Comparison of ENCODE assay signal across 1 cellular context in genomic region chr12:47079894-47080724, GRCh38.
TF ChIP-seq lines count a peak whose summit lies in the region.

Gene AMIGO2 (minus strand): TSS chr12:47079959. CDS start chr12:47079002, 957 bp downstream.

TF ChIP-seq in K562, 482 proteins besides CTCF, POLR2A, EP300 and RAD21 (continued from another document):
- TF ChIP-seq CREB5 (CRISPR knock-in tag; IDR thresholded peaks at IDR 0.05) (no peak), IRF9 (tag; IDR thresholded peaks at IDR 0.05) (no peak), ZNF445 (CRISPR knock-in tag; IDR thresholded peaks at IDR 0.05; ENCODE audit: low read depth) (no peak), MAX (CRISPR knock-in tag; IDR thresholded peaks at IDR 0.05) (no peak), ZNF561 (CRISPR knock-in tag; conservative IDR thresholded peaks at IDR 0.05) (no peak), NRF1 (conservative IDR thresholded peaks at IDR 0.05 in 1 of 2, IDR thresholded peaks at IDR 0.05 in 1 of 2) (no peak), HDAC8 (tag; IDR thresholded peaks at IDR 0.05) (no peak), MYNN (IDR thresholded peaks at IDR 0.05) (no peak), MYNN (CRISPR knock-in tag; IDR thresholded peaks at IDR 0.05) (no peak), ZNF696 (CRISPR knock-in tag; conservative IDR thresholded peaks at IDR 0.05) (no peak), KLF6 (CRISPR knock-in tag; IDR thresholded peaks at IDR 0.05; ENCODE audit: borderline replicate concordance) (no peak), CHD1 (IDR thresholded peaks at IDR 0.05; ENCODE audit: low read length) (no peak), MTA3 (IDR thresholded peaks at IDR 0.05; ENCODE audit: borderline replicate concordance) (no peak), ARID4B (CRISPR knock-in tag; IDR thresholded peaks at IDR 0.05) (no peak), BMI1 (IDR thresholded peaks at IDR 0.05; ENCODE audit: low read length) (no peak), ZBTB7A (IDR thresholded peaks at IDR 0.05; ENCODE audit: borderline replicate concordance, control insufficient read depth, low read depth, low read length) (peak; percentile 64; the same call in 1 of the 2 replicates), ZNF766 (CRISPR knock-in tag; conservative IDR thresholded peaks at IDR 0.05) (no peak)
- TF ChIP-seq, protein P1, sequence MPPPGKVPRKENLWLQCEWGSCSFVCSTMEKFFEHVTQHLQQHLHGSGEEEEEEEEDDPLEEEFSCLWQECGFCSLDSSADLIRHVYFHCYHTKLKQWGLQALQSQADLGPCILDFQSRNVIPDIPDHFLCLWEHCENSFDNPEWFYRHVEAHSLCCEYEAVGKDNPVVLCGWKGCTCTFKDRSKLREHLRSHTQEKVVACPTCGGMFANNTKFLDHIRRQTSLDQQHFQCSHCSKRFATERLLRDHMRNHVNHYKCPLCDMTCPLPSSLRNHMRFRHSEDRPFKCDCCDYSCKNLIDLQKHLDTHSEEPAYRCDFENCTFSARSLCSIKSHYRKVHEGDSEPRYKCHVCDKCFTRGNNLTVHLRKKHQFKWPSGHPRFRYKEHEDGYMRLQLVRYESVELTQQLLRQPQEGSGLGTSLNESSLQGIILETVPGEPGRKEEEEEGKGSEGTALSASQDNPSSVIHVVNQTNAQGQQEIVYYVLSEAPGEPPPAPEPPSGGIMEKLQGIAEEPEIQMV (tag; conservative IDR thresholded peaks at IDR 0.05; ENCODE audit: low read depth), result no peak
- TF ChIP-seq, protein P2, sequence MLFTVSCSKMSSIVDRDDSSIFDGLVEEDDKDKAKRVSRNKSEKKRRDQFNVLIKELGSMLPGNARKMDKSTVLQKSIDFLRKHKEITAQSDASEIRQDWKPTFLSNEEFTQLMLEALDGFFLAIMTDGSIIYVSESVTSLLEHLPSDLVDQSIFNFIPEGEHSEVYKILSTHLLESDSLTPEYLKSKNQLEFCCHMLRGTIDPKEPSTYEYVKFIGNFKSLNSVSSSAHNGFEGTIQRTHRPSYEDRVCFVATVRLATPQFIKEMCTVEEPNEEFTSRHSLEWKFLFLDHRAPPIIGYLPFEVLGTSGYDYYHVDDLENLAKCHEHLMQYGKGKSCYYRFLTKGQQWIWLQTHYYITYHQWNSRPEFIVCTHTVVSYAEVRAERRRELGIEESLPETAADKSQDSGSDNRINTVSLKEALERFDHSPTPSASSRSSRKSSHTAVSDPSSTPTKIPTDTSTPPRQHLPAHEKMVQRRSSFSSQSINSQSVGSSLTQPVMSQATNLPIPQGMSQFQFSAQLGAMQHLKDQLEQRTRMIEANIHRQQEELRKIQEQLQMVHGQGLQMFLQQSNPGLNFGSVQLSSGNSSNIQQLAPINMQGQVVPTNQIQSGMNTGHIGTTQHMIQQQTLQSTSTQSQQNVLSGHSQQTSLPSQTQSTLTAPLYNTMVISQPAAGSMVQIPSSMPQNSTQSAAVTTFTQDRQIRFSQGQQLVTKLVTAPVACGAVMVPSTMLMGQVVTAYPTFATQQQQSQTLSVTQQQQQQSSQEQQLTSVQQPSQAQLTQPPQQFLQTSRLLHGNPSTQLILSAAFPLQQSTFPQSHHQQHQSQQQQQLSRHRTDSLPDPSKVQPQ (CRISPR knock-in tag; IDR thresholded peaks at IDR 0.05; ENCODE audit: borderline replicate concordance), result no peak
